In genomic region chr7:137983308-137984008, GRCh38 we compare ENCODE assay signal across 13 cellular contexts. TPM values are rescaled to one million over a fixed set of nuclear protein-coding genes. Genes with fewer than 3 reads are reported as not detected.
DNase-seq lines count a peak whose midpoint lies in the region; ATAC-seq, FAIRE-seq and TF ChIP-seq lines count a peak whose summit lies in the region.
"Had no signal": no experiment of that assay in that cellular context is flagged by ENCODE, and none has a peak within 500 bp of the region (broad histone marks: within the 10 kb centered on the region; RNA-seq: fewer than 3 reads in every experiment).

No MANE protein-coding gene starts in this region.

- H3K9me2 ChIP-seq in hepatocyte (replicated peaks; ENCODE audit: insufficient read depth): no peaks in the 10 kb centered on the region

- peak overlapping the region; percentile 72 for H3K4me3 Mint-ChIP-seq in astrocyte (ENCODE audit: unreplicated experiment)

- TF ChIP-seq CTCF in KMS-11 (conservative IDR thresholded peaks at IDR 0.05; ENCODE audit: low read depth, low read length) (no peak), astrocyte (IDR thresholded peaks at IDR 0.05; ENCODE audit: insufficient read depth, low read depth, low read length) (no peak), hepatocyte (IDR thresholded peaks at IDR 0.05; ENCODE audit: poor library complexity) (no peak)

- peak overlapping the region; percentile 92 for H3K27ac Mint-ChIP-seq in astrocyte (ENCODE audit: unreplicated experiment)

- FAIRE-seq in astrocyte (lab: Jason Lieb, UNC): no peak

- H4K20me1 ChIP-seq in KMS-11 (ENCODE audit: insufficient read depth) (no peaks in the 10 kb centered on the region), astrocyte (ENCODE audit: insufficient read depth, low read length) (peaks cover 54% of the 10 kb centered on the region), hepatocyte (ENCODE audit: insufficient read depth, poor library complexity, severe bottlenecking) (peaks cover 8% of the 10 kb centered on the region)

- H3K27me3 Mint-ChIP-seq in astrocyte (ENCODE audit: low read depth, unreplicated experiment): no peaks in the 10 kb centered on the region

- DNase-seq in astrocyte (ENCODE audit: low read depth): peak; percentile 43
- peak; percentile 44 for DNase-seq in hepatocyte (ENCODE audit: low spot score)
- no peak for DNase-seq in NCI-H1694 (lab: John Stamatoyannopoulos, UW)
- DNase-seq in stimulated activated CD4-positive, alpha-beta T cell treated with anti-CD3 and anti-CD28 coated beads, Interleukin-15, amount 100 ng/mL, for 24 hours: no peak
- DNase-seq: activated T-cell treated with anti-CD3 and anti-CD28 coated beads, Interleukin-2, amount 50 U/mL, for 48 hours; GDM1; Karpas-422; NCI-H446; stimulated activated CD8-positive, alpha-beta memory T cell treated with anti-CD3 and anti-CD28 coated beads, Interleukin-4, amount 100 ng/mL, for 48 hours had no signal

- WGBS in hepatocyte (ENCODE audit: low lambda C conversion rate, missing lambda C conversion rate): 79% methylated on average over 12 of the region's 12 CpGs

- no peak overlapping the region for H3K4me3 ChIP-seq in KMS-11 (IDR thresholded peaks at IDR 0.05; ENCODE audit: insufficient read depth, low read depth, low read length)
- no peak overlapping the region for H3K4me3 ChIP-seq in astrocyte (ENCODE audit: insufficient read depth, low read depth, low read length)
- H3K4me3 ChIP-seq in hepatocyte: no peak overlapping the region
- H3K4me3 ChIP-seq in skeletal muscle tissue (ENCODE audit: low read length in 3 of 3): no peak overlapping the region

- no peaks in the 10 kb centered on the region for H3K27me3 ChIP-seq in KMS-11 (ENCODE audit: insufficient read depth, low read depth)
- no peaks in the 10 kb centered on the region for H3K27me3 ChIP-seq in astrocyte (ENCODE audit: insufficient read depth, low read length)
- no peaks in the 10 kb centered on the region for H3K27me3 ChIP-seq in hepatocyte
- H3K27me3 ChIP-seq in skeletal muscle tissue (ENCODE audit: control insufficient read depth in 3 of 3, insufficient read depth in 3 of 3, low read length in 3 of 3): no peaks in the 10 kb centered on the region

- peaks cover 87% of the 10 kb centered on the region for H3K4me1 Mint-ChIP-seq in astrocyte (ENCODE audit: low read depth, unreplicated experiment)

- peaks cover 23% of the 10 kb centered on the region for H3K36me3 Mint-ChIP-seq in astrocyte (ENCODE audit: low read depth, unreplicated experiment)

- H3K79me2 ChIP-seq in KMS-11 (ENCODE audit: insufficient read depth, low read depth) (peaks cover 87% of the 10 kb centered on the region), astrocyte (ENCODE audit: insufficient read depth, low read length) (peaks cover 97% of the 10 kb centered on the region), hepatocyte (peaks cover 98% of the 10 kb centered on the region)

- peak overlapping the region; percentile 3; the same call in 1 of the 2 replicates for H3K4me2 ChIP-seq in KMS-11
- no peak overlapping the region for H3K4me2 ChIP-seq in astrocyte (ENCODE audit: low read length)
- peak overlapping the region; percentile 51 for H3K4me2 ChIP-seq in hepatocyte

- peak overlapping the region; percentile 90; the same call in 1 of the 2 replicates for H3K27ac ChIP-seq in KMS-11
- H3K27ac ChIP-seq in astrocyte (ENCODE audit: low read depth, low read length): peak overlapping the region; percentile 5
- H3K27ac ChIP-seq in hepatocyte: peak overlapping the region; percentile 86
- H3K27ac ChIP-seq in skeletal muscle tissue (ENCODE audit: low read depth, low read length): peak overlapping the region; percentile 36

- no peaks in the 10 kb centered on the region; the same call in 1 of the 2 replicates for H3K36me3 ChIP-seq in KMS-11 (ENCODE audit: insufficient read depth)
- H3K36me3 ChIP-seq in astrocyte (ENCODE audit: insufficient read depth, low read length): no peaks in the 10 kb centered on the region
- H3K36me3 ChIP-seq in hepatocyte (replicated peaks; ENCODE audit: insufficient read depth, low read depth): no peaks in the 10 kb centered on the region
- H3K36me3 ChIP-seq in skeletal muscle tissue (ENCODE audit: control insufficient read depth in 3 of 3, insufficient read depth in 3 of 3, low read length in 3 of 3): no peaks in the 10 kb centered on the region

- no peak overlapping the region for H2AFZ ChIP-seq in KMS-11 (ENCODE audit: low read depth)
- H2AFZ ChIP-seq in astrocyte (ENCODE audit: low read depth, low read length): no peak overlapping the region
- no peak overlapping the region for H2AFZ ChIP-seq in hepatocyte

- H3K9me3 Mint-ChIP-seq in astrocyte (ENCODE audit: unreplicated experiment): peaks cover 7% of the 10 kb centered on the region

- ATAC-seq in GM21528 (IDR thresholded peaks at IDR 0.05; ENCODE audit: low FRiP score, unreplicated experiment) (no peak), HG03521 (IDR thresholded peaks at IDR 0.05; ENCODE audit: unreplicated experiment) (no peak)

- H3K4me1 ChIP-seq in KMS-11 (ENCODE audit: low read depth, poor library complexity, severe bottlenecking) (peaks cover 98% of the 10 kb centered on the region), astrocyte (ENCODE audit: insufficient read depth, low read length) (peaks cover 73% of the 10 kb centered on the region), hepatocyte (ENCODE audit: insufficient read depth) (peaks cover 60% of the 10 kb centered on the region), skeletal muscle tissue (ENCODE audit: control insufficient read depth in 3 of 3, insufficient read depth in 3 of 3, low read length in 3 of 3) (peaks cover 54 to 84% (median 63%) of the 10 kb centered on the region in 3 donors)

- H3K9me3 ChIP-seq in astrocyte (ENCODE audit: insufficient read depth, low read depth, low read length) (peaks cover 2% of the 10 kb centered on the region), hepatocyte (ENCODE audit: low read depth) (no peaks in the 10 kb centered on the region), skeletal muscle tissue (ENCODE audit: control insufficient read depth in 3 of 3, low read length in 3 of 3) (no peaks in the 10 kb centered on the region)

- H3K9ac ChIP-seq in KMS-11 (no peak overlapping the region), astrocyte (ENCODE audit: low read length) (peak overlapping the region; percentile 12), skeletal muscle tissue (ENCODE audit: low read depth in 1 of 3, low read length in 3 of 3) (peak overlapping the region in 1 of 3 donors; percentile 43)

RNA-seq across cellular contexts. Expression of gene CREB3L2, which starts 18.4 kb away (rescaled TPM):
- total RNA-seq in astrocyte (116 and 128 TPM in 2 replicates), hepatocyte (33.9 and 38.3 TPM in 2 replicates), skeletal muscle tissue (12.5 TPM)
- 34.4 and 37.6 TPM in 2 replicates for polyA plus RNA-seq in hepatocyte

Comparison
In these comparisons a context has a peak if more than half of its experiments do, and no peak if none do; other contexts are left out.
1. H3K27ac ChIP-seq: peak in every context shown above with its lines; median percentile 90 in KMS-11; 86 in hepatocyte; 36 in skeletal muscle tissue; 5 in astrocyte.
2. DNase-seq: peak in astrocyte (single experiment) and hepatocyte (single experiment); none in NCI-H1694 (single experiment) and stimulated activated CD4-positive, alpha-beta T cell treated with anti-CD3 and anti-CD28 coated beads, Interleukin-15, amount 100 ng/mL, for 24 hours (single experiment).